Comparison of ENCODE assay signal across 15 cellular contexts in the genomic region with DNA sequence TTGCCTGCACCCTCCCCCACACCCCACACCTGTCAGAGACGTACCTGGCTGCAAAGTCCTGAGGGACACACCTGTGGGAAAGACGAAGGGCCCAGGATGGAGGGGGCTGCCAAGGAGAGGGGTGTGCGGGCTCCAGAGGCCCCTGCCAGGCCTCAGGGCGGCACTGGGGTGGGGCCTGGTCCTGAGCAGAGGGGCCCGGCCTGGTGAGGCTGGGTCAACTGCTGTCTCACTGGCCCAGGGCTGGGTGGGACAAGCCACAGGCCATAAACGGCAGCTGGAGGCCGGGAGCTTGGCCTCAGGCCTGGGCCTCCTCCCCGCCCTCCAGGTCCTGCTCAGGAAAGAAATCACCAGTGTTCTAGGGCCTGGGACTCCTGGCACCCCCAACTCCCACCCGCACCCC. TPM values are rescaled to one million over a fixed set of nuclear protein-coding genes. Genes with fewer than 3 reads are reported as not detected.
DNase-seq lines count a peak whose midpoint lies in the region; ATAC-seq and TF ChIP-seq lines count a peak whose summit lies in the region.
"Had no signal": no experiment of that assay in that cellular context is flagged by ENCODE, and none has a peak within 500 bp of the region (broad histone marks: within the 10 kb centered on the region; RNA-seq: fewer than 3 reads in every experiment).

No MANE protein-coding gene starts in this region.

- H3K36me3 ChIP-seq in esophagus muscularis mucosa (peaks cover 0 to 30% (median 18%) of the 10 kb centered on the region in 4 donors), mucosa of descending colon (ENCODE audit: low read depth) (no peaks in the 10 kb centered on the region), sigmoid colon (peaks cover 8 to 22% (median 16%) of the 10 kb centered on the region in 4 donors)

- H3K27me3 ChIP-seq in esophagus muscularis mucosa (no peaks in the 10 kb centered on the region), sigmoid colon (no peaks in the 10 kb centered on the region)

- TF ChIP-seq CTCF in esophagus muscularis mucosa (IDR thresholded peaks at IDR 0.05) (no peak), mucosa of descending colon (IDR thresholded peaks at IDR 0.05) (no peak), sigmoid colon (IDR thresholded peaks at IDR 0.05) (no peak)

- DNase-seq in esophagus muscularis mucosa (ENCODE audit: extremely low spot score) (no peak), mucosa of descending colon (peak; percentile 51 to 69 (median 64)), sigmoid colon (no peak), left lobe of liver (ENCODE audit: low spot score) (no peak)
- DNase-seq in central memory CD4-positive, alpha-beta T cell, result no peak
- DNase-seq: AML-193; Caco-2; CD4-positive, alpha-beta T cell; GM23248; HCEC 1CT; IMR-90 had no signal

- H3K27ac ChIP-seq in esophagus muscularis mucosa (replicated peaks in 1 of 4) (peak overlapping the region in 3 of 4 donors; percentile 66 to 72 (median 69)), sigmoid colon (peak overlapping the region in 3 of 4 donors; percentile 66 to 76 (median 73))
- H3K27ac ChIP-seq: C4-2B, GM23248 had no signal

- TF ChIP-seq EP300 in esophagus muscularis mucosa (IDR thresholded peaks at IDR 0.05) (no peak), sigmoid colon (IDR thresholded peaks at IDR 0.05) (no peak)

- H3K4me1 ChIP-seq in esophagus muscularis mucosa (peaks cover 0 to 33% (median 29%) of the 10 kb centered on the region in 4 donors), mucosa of descending colon (ENCODE audit: low read depth) (no peaks in the 10 kb centered on the region), sigmoid colon (peaks cover 0 to 25% (median 16%) of the 10 kb centered on the region in 4 donors)
- H3K4me1 ChIP-seq: Caco-2 had no signal

- ATAC-seq in mucosa of descending colon, result peak; percentile 70
- no peak for ATAC-seq in left lobe of liver
- ATAC-seq in GM21528 (IDR thresholded peaks at IDR 0.05; ENCODE audit: low FRiP score, unreplicated experiment), result no peak

- TF ChIP-seq POLR2A in esophagus muscularis mucosa (IDR thresholded peaks at IDR 0.05; ENCODE audit: low read depth) (no peak), sigmoid colon (IDR thresholded peaks at IDR 0.05) (no peak)

- no peak overlapping the region for H3K4me3 ChIP-seq in esophagus muscularis mucosa
- no peak overlapping the region for H3K4me3 ChIP-seq in mucosa of descending colon
- no peak overlapping the region for H3K4me3 ChIP-seq in sigmoid colon
- H3K4me3 ChIP-seq: A549, GM23248 had no signal

- 67% methylated on average over 6 of the region's 9 CpGs for WGBS in esophagus muscularis mucosa
- WGBS in sigmoid colon, 2 donors, result 17 to 65% methylated on average over 9 of the region's 9 CpGs

- intact Hi-C loops in esophagus muscularis mucosa (cut with DNase I) (no loop called here), mucosa of descending colon (cut with DNase I, micrococcal nuclease) (no loop called here), sigmoid colon (cut with DNase I) (no loop called here)

- no peaks in the 10 kb centered on the region for H3K9me3 ChIP-seq in esophagus muscularis mucosa
- no peaks in the 10 kb centered on the region for H3K9me3 ChIP-seq in mucosa of descending colon
- no peaks in the 10 kb centered on the region for H3K9me3 ChIP-seq in sigmoid colon
- H3K9me3 ChIP-seq: A549, Caco-2 had no signal

RNA-seq across cellular contexts. Expression of gene TPSG1, which starts 0.5 kb away (rescaled TPM):
- 1 to 10 TPM in 2 of 4 donors, under 1 TPM in 2; 0.39 to 2.9 (median 1.00) TPM for total RNA-seq in esophagus muscularis mucosa
- total RNA-seq in mucosa of descending colon, result 10 to 100 TPM; 23.3 to 61.3 (median 53.7) TPM
- 1 to 10 TPM in 1 of 4 donors, not detected in 3; 1.4 TPM for total RNA-seq in sigmoid colon
- polyA plus RNA-seq in sigmoid colon, result 10 to 100 TPM; 21.5 to 73.9 (median 59.9) TPM
- 0.15 TPM for total RNA-seq in left lobe of liver
- total RNA-seq: Caco-2; CD4-positive, alpha-beta T cell; GM23248; IMR-90 had no signal
- polyA plus RNA-seq: A549, BJ, GM23248, IMR-90 had no signal

RNA-seq across cellular contexts. Expression of gene TPSB2, which starts 5.4 kb away (rescaled TPM):
- total RNA-seq in esophagus muscularis mucosa (100 to 1,000 TPM in 2 of 4 donors, 10 to 100 TPM in 1, 1 to 10 TPM in 1; 7.5 to 304 (median 199) TPM), mucosa of descending colon (10 to 100 TPM in 1 of 3 donors, 1 to 10 TPM in 2; 3.7 to 21.0 (median 8.2) TPM), sigmoid colon (100 to 1,000 TPM in 1 of 4 donors, 10 to 100 TPM in 3; 12.2 to 182 (median 17.6) TPM), left lobe of liver (1.6 TPM)
- polyA plus RNA-seq in sigmoid colon, result 10 to 100 TPM in 2 of 3 donors, 1 to 10 TPM in 1; 7.9 to 27.6 (median 11.0) TPM
- total RNA-seq: Caco-2; CD4-positive, alpha-beta T cell; GM23248; IMR-90 had no signal
- polyA plus RNA-seq: A549, BJ, GM23248, IMR-90 had no signal

RNA-seq across cellular contexts. Expression of gene TPSAB1, which starts 15.9 kb away (rescaled TPM):
- total RNA-seq in esophagus muscularis mucosa (100 to 1,000 TPM in 3 of 4 donors, 10 to 100 TPM in 1; 15.6 to 237 (median 126) TPM), mucosa of descending colon (10 to 100 TPM in 2 of 3 donors, 1 to 10 TPM in 1; 7.8 to 51.7 (median 46.2) TPM), sigmoid colon (100 to 1,000 TPM in 1 of 4 donors, 10 to 100 TPM in 3; 10.2 to 118 (median 17.3) TPM), left lobe of liver (1.6 TPM)
- 10 to 100 TPM in 1 of 3 donors, 1 to 10 TPM in 2; 5.1 to 25.2 (median 8.9) TPM for polyA plus RNA-seq in sigmoid colon
- total RNA-seq: Caco-2, GM23248, IMR-90 had no signal
- polyA plus RNA-seq: A549, BJ, GM23248, IMR-90 had no signal

RNA-seq across cellular contexts. Expression of gene TPSD1, which starts 31.3 kb away (rescaled TPM):
- 1 to 10 TPM; 1.7 to 5.3 (median 2.2) TPM for total RNA-seq in esophagus muscularis mucosa
- 1 to 10 TPM in 1 of 3 donors, under 1 TPM in 2; 0.35 to 4.3 (median 0.58) TPM for total RNA-seq in mucosa of descending colon
- total RNA-seq in sigmoid colon, result 1 to 10 TPM in 1 of 4 donors, not detected in 3; 5.3 TPM
- 1 to 10 TPM in 1 of 3 donors, under 1 TPM in 1, not detected in 1; 0.71 to 1.2 TPM for polyA plus RNA-seq in sigmoid colon
- total RNA-seq in left lobe of liver, result not detected
- total RNA-seq: Caco-2; CD4-positive, alpha-beta T cell; GM23248; IMR-90 had no signal
- polyA plus RNA-seq: A549, BJ, GM23248, IMR-90 had no signal

Comparison
In these comparisons a context has a peak if more than half of its experiments do, and no peak if none do; other contexts are left out.
1. DNase-seq: peak in mucosa of descending colon (3 of 3); none in esophagus muscularis mucosa (single experiment), sigmoid colon (single experiment), left lobe of liver (single experiment) and central memory CD4-positive, alpha-beta T cell (single experiment).
2. RNA of gene TPSG1, which starts 0.5 kb away (total RNA-seq): 23.3 to 61.3 TPM in mucosa of descending colon; 0.39 to 2.9 TPM in esophagus muscularis mucosa, 1.4 TPM in sigmoid colon and 0.15 TPM in left lobe of liver (single experiment); every median in the first group is over 4 times any median in the second.